In genomic region chr1:164772635-164773034, GRCh38 we compare ENCODE assay signal across 8 cellular contexts.
DNase-seq lines count a peak whose midpoint lies in the region; ATAC-seq and TF ChIP-seq lines count a peak whose summit lies in the region.

No MANE protein-coding gene starts in this region.

- in situ Hi-C loops in astrocyte of the cerebellum (cut with HindIII; ENCODE audit: low sequenced_read_pairs) = no loop called here
- in situ Hi-C loops in G401 (cut with HindIII; ENCODE audit: low sequenced_read_pairs) = no loop called here

- no peak for TF ChIP-seq CTCF in astrocyte of the cerebellum (IDR thresholded peaks at IDR 0.05; ENCODE audit: low read depth, low read length, missing control alignments)
- TF ChIP-seq CTCF in lung (IDR thresholded peaks at IDR 0.05; ENCODE audit: control extremely low read depth, extremely low read depth) = no peak
- TF ChIP-seq CTCF in vagina (IDR thresholded peaks at IDR 0.05) = no peak

- WGBS in lung, 2 donors = 69 to 84% methylated on average over 4 of the region's 4 CpGs

- H3K27ac ChIP-seq in lung (ENCODE audit: low read depth in 1 of 2, low read length in 1 of 2) (peak overlapping the region; percentile 72 to 77), vagina (peak overlapping the region; percentile 82)

- H3K9me3 ChIP-seq in lung (ENCODE audit: control insufficient read depth in 2 of 2, insufficient read depth in 1 of 2, low read length in 1 of 2) (no peaks in the 10 kb centered on the region), vagina (no peaks in the 10 kb centered on the region)

- intact Hi-C loops in vagina (cut with DNase I) = no loop called here

- H3K4me1 ChIP-seq in lung (ENCODE audit: control insufficient read depth in 2 of 2, insufficient read depth in 2 of 2, low read length in 2 of 2) = peaks cover 12 to 25% of the 10 kb centered on the region in 2 donors
- H3K4me1 ChIP-seq in vagina = peaks cover 94% of the 10 kb centered on the region

- no peak for TF ChIP-seq POLR2A in vagina (IDR thresholded peaks at IDR 0.05)

- ATAC-seq in GM19463 (IDR thresholded peaks at IDR 0.05; ENCODE audit: unreplicated experiment) (peak; percentile 95), lung (ENCODE audit: insufficient read depth, low FRiP score) (peak; percentile 93)

- no peaks in the 10 kb centered on the region for H3K27me3 ChIP-seq in lung (ENCODE audit: control insufficient read depth, insufficient read depth)
- no peaks in the 10 kb centered on the region for H3K27me3 ChIP-seq in vagina

- no peak overlapping the region for H3K4me3 ChIP-seq in astrocyte of the cerebellum (ENCODE audit: low read depth, low read length)
- H3K4me3 ChIP-seq in lung = no peak overlapping the region
- H3K4me3 ChIP-seq in vagina = no peak overlapping the region

- H3K36me3 ChIP-seq in lung (ENCODE audit: control insufficient read depth in 2 of 2, insufficient read depth in 2 of 2, low read length in 2 of 2) (no peaks in the 10 kb centered on the region), vagina (no peaks in the 10 kb centered on the region)

- DNase-seq in AG20443 (ENCODE audit: low spot score) (peak; percentile 80), HT1080 (ENCODE audit: low read depth) (peak; percentile 80), astrocyte of the cerebellum (ENCODE audit: low read depth) (peak; percentile 60), lung (ENCODE audit: low spot score) (peak; percentile 79), vagina (ENCODE audit: extremely low spot score in 2 of 2) (no peak), G401 (ENCODE audit: low spot score) (no peak), GM19240 (ENCODE audit: insufficient read length, low spot score) (no peak)

Comparison
In these comparisons a context has a peak if more than half of its experiments do, and no peak if none do; other contexts are left out.
1. DNase-seq: peak in AG20443 (single experiment), HT1080 (single experiment), astrocyte of the cerebellum (single experiment) and lung (single experiment); none in vagina (0 of 2), G401 (single experiment) and GM19240 (single experiment).